In the genomic region with DNA sequence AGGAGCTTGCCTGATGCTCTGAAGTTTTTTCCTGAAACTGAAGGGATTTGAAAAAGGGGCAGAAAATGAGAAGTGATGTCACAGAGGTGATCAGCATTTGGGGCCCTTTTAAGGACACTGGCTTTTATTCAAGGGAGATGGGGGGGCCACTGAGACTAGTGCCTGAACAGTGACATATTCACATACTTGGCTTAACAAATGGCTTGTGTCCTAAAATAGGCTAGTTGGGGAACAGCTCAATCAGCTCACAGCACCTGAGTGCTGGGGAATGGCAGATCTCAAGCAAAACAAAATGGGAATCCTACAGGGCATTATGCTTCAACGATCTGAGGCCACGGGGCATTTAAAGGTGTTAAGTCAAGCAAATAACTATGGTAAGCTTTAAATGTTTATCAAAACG, we compare ENCODE assay signal across 18 cellular contexts.
A peak's percentile ranks its signal among the peaks of the same experiment; 100 is the strongest.
DNase-seq lines count a peak whose midpoint lies in the region; ATAC-seq and TF ChIP-seq lines count a peak whose summit lies in the region.
"Had no signal": no experiment of that assay in that cellular context is flagged by ENCODE, and none has a peak within 500 bp of the region (broad histone marks: within the 10 kb centered on the region; RNA-seq: fewer than 3 reads in every experiment).

No MANE protein-coding gene starts in this region.

- H3K27ac ChIP-seq in gastroesophageal sphincter = peak overlapping the region; percentile 3 to 84 (median 80)
- H3K27ac ChIP-seq: Peyer's patch had no signal

- TF ChIP-seq CTCF in gastroesophageal sphincter (IDR thresholded peaks at IDR 0.05) (no peak), osteocyte (IDR thresholded peaks at IDR 0.05) (no peak)

- 37 to 42% methylated on average over 3 of the region's 3 CpGs for WGBS in gastroesophageal sphincter (ENCODE audit: low coverage in 1 of 2), 2 donors

- peaks cover 9% of the 10 kb centered on the region for H3K36me3 Mint-ChIP-seq in osteocyte (ENCODE audit: unreplicated experiment)

- H3K4me3 ChIP-seq in gastroesophageal sphincter = no peak overlapping the region
- H3K4me3 ChIP-seq: Peyer's patch, spleen, testis had no signal

- no peaks in the 10 kb centered on the region for H3K27me3 Mint-ChIP-seq in osteocyte (ENCODE audit: unreplicated experiment)
- H3K27me3 Mint-ChIP-seq: activated CD4-positive, alpha-beta T cell treated with anti-CD3 and anti-CD28 coated beads for 36 hours had no signal

- H3K4me1 Mint-ChIP-seq in osteocyte (ENCODE audit: unreplicated experiment) = peaks cover 85% of the 10 kb centered on the region

- peak overlapping the region; percentile 97 for H3K27ac Mint-ChIP-seq in osteocyte (ENCODE audit: unreplicated experiment)
- H3K27ac Mint-ChIP-seq: activated CD4-positive, alpha-beta T cell treated with anti-CD3 and anti-CD28 coated beads for 36 hours; T-helper 1 cell treated with Interleukin-12 subunit alpha and Interleukin-12 subunit beta and Interleukin-4 antibody, amounts not matched to agents 30 μg/mL and 1 μg/mL, for 36 hours had no signal

- no peaks in the 10 kb centered on the region for H3K27me3 ChIP-seq in gastroesophageal sphincter
- H3K27me3 ChIP-seq: Peyer's patch, spleen, testis had no signal

- TF ChIP-seq EP300 in gastroesophageal sphincter (IDR thresholded peaks at IDR 0.05) = no peak

- no peaks in the 10 kb centered on the region for H3K9me3 ChIP-seq in gastroesophageal sphincter
- H3K9me3 ChIP-seq: Peyer's patch, spleen, testis had no signal

- H3K36me3 ChIP-seq in gastroesophageal sphincter = no peaks in the 10 kb centered on the region
- H3K36me3 ChIP-seq: Peyer's patch, spleen had no signal

- H3K9me3 Mint-ChIP-seq in osteocyte (ENCODE audit: unreplicated experiment) = no peaks in the 10 kb centered on the region
- H3K9me3 Mint-ChIP-seq: T-helper 1 cell treated with Interleukin-12 subunit alpha and Interleukin-12 subunit beta and Interleukin-4 antibody, amounts not matched to agents 30 μg/mL and 1 μg/mL, for 36 hours had no signal

- no peak for TF ChIP-seq POLR2A in gastroesophageal sphincter (IDR thresholded peaks at IDR 0.05)
- TF ChIP-seq POLR2A in erythroblast (IDR thresholded peaks at IDR 0.05; ENCODE audit: low read length) = no peak

- H3K4me1 ChIP-seq in gastroesophageal sphincter = peaks cover 37 to 89% (median 66%) of the 10 kb centered on the region in 3 donors

- ATAC-seq in Right ventricle myocardium inferior (peak; percentile 60), gastroesophageal sphincter (peak; percentile 33), HG03520 (IDR thresholded peaks at IDR 0.05; ENCODE audit: unreplicated experiment) (no peak), GM21723 (IDR thresholded peaks at IDR 0.05; ENCODE audit: unreplicated experiment) (no peak)
- ATAC-seq: activated CD4-positive, alpha-beta T cell treated with anti-CD3 and anti-CD28 coated beads for 36 hours had no signal

- intact Hi-C loops in Right ventricle myocardium inferior (cut with DNase I) = loop anchor here (5.0 kb wide), 1 partner anchor 90 kb away; the partner anchor contains the start of gene UBE2H
- intact Hi-C loops in cardiac septum (cut with DNase I) = loop anchor here (2.0 kb wide), 2 partner anchors 32 to 88 kb away; no protein-coding TSS in a partner anchor

- DNase-seq in Right ventricle myocardium inferior (ENCODE audit: missing footprints) (no peak), cardiac septum (ENCODE audit: low spot score) (no peak), osteocyte (ENCODE audit: extremely low spot score, unreplicated experiment) (no peak), erythroblast (lab: John Stamatoyannopoulos, UW) (no peak), activated T-cell treated with anti-CD3 and anti-CD28 coated beads for 4 hours (no peak)
- DNase-seq: activated CD4-positive, alpha-beta T cell treated with anti-CD3 and anti-CD28 coated beads for 36 hours; activated T-cell treated with anti-CD3 and anti-CD28 coated beads, Interleukin-2, amount 50 U/mL, for 48 hours; effector CD8-positive, alpha-beta T cell; islet precursor cell; NCI-H1417 treated with DMSO at 0.1 percent for 48 hours; NCI-H510A treated with DMSO at 0.1 percent for 48 hours; Peyer's patch; spleen; testis had no signal

- H3K4me3 Mint-ChIP-seq in osteocyte (ENCODE audit: unreplicated experiment) = no peak overlapping the region
- H3K4me3 Mint-ChIP-seq: activated CD4-positive, alpha-beta T cell treated with anti-CD3 and anti-CD28 coated beads for 36 hours; T-helper 1 cell treated with Interleukin-12 subunit alpha and Interleukin-12 subunit beta and Interleukin-4 antibody, amounts not matched to agents 30 μg/mL and 1 μg/mL, for 36 hours had no signal

Comparison
In these comparisons a context has a peak if more than half of its experiments do, and no peak if none do; other contexts are left out.
1. ATAC-seq: peak in Right ventricle myocardium inferior (single experiment) and gastroesophageal sphincter (single experiment); none in HG03520 (single experiment) and GM21723 (single experiment).